ENCODE assay signal across 9 cellular contexts in the genomic region with DNA sequence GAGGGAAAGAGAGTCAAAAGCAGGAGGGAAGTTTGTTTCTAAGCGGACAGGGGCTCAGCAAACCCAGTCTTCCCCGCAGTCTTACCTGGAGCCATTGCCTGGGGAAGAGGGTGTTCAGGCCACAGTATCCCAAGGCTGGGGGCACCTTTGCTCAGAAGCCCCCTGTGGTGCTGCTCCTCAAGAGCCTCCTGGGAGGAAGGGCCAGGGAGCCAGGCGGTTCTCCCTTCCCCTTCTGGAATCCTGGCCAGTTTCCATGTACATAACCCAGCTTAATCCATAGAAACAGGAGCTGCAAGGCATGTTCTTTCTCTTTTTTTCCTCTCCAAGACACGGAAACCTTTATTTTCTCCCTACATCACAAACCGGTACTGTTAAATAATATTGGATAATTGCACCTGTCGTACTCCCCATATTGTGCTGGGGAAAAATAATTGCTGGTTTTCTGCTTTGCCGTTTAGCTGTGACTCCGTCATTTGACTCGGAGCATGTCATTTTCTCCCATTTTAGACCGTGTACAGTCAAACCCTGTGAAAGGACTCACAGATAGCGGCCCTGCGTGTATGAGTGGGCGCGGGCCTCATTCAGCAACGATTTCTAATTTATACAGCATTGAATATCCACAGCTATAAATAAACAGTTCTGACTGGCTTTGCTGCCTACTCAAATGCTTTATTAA.
DNase-seq lines count a peak whose midpoint lies in the region; ATAC-seq and TF ChIP-seq lines count a peak whose summit lies in the region.
"Had no signal": no experiment of that assay in that cellular context is flagged by ENCODE, and none has a peak within 500 bp of the region (broad histone marks: within the 10 kb centered on the region; RNA-seq: fewer than 3 reads in every experiment).

No MANE protein-coding gene starts in this region.

- no peaks in the 10 kb centered on the region for H4K20me1 ChIP-seq in smooth muscle cell (ENCODE audit: low read depth)

- peak overlapping the region; percentile 31 for H3K9ac ChIP-seq in smooth muscle cell (ENCODE audit: low read depth)

- no peaks in the 10 kb centered on the region for H3K27me3 ChIP-seq in smooth muscle cell (ENCODE audit: low read depth)
- no peaks in the 10 kb centered on the region for H3K27me3 ChIP-seq in prostate gland (replicated peaks; ENCODE audit: insufficient read depth)

- no peaks in the 10 kb centered on the region for H3K79me2 ChIP-seq in smooth muscle cell (ENCODE audit: low read depth)

- H3K4me2 ChIP-seq in smooth muscle cell, result peak overlapping the region; percentile 78

- TF ChIP-seq CTCF in coronary artery (IDR thresholded peaks at IDR 0.05) (no peak), smooth muscle cell (IDR thresholded peaks at IDR 0.05; ENCODE audit: borderline replicate concordance, insufficient read depth, poor library complexity, severe bottlenecking) (no peak), prostate gland (IDR thresholded peaks at IDR 0.05) (no peak)

- H3K9me3 ChIP-seq in smooth muscle cell (replicated peaks; ENCODE audit: low read depth) (no peaks in the 10 kb centered on the region), prostate gland (no peaks in the 10 kb centered on the region)

- no peak for TF ChIP-seq POLR2A in prostate gland (IDR thresholded peaks at IDR 0.05)

- H3F3A ChIP-seq in smooth muscle cell (ENCODE audit: low read depth), result no peaks in the 10 kb centered on the region

- H3K36me3 ChIP-seq in smooth muscle cell (ENCODE audit: low read depth) (no peaks in the 10 kb centered on the region), prostate gland (no peaks in the 10 kb centered on the region)

- peak overlapping the region; percentile 46 for H2AFZ ChIP-seq in smooth muscle cell (ENCODE audit: low read depth)

- 55% methylated on average over 15 of the region's 15 CpGs for WGBS in smooth muscle cell (ENCODE audit: low lambda C conversion rate)
- WGBS in prostate gland, result 63% methylated on average over 15 of the region's 15 CpGs

- peak overlapping the region; percentile 29 for H3K4me3 ChIP-seq in coronary artery
- H3K4me3 ChIP-seq in smooth muscle cell, result no peak overlapping the region
- no peak overlapping the region for H3K4me3 ChIP-seq in prostate gland

- H3K27ac ChIP-seq in coronary artery, result peak overlapping the region; percentile 52 to 59
- H3K27ac ChIP-seq in smooth muscle cell (ENCODE audit: low read depth), result peak overlapping the region; percentile 70
- no peak overlapping the region for H3K27ac ChIP-seq in prostate gland

- DNase-seq in NCI-H1417 treated with DMSO at 0.1 percent for 48 hours (lab: John Stamatoyannopoulos, UW) (peak; percentile 44), coronary artery (ENCODE audit: low spot score) (no peak), smooth muscle cell (lab: John Stamatoyannopoulos, UW; ENCODE audit: unreplicated experiment) (no peak), prostate gland (ENCODE audit: low spot score) (no peak), left cardiac atrium (no peak), cardiac septum (ENCODE audit: low spot score) (no peak), HuH-7.5 (ENCODE audit: low spot score) (no peak)
- DNase-seq: NCI-H526 treated with DMSO at 0.1 percent for 48 hours had no signal

- ATAC-seq in GM18502 (IDR thresholded peaks at IDR 0.05; ENCODE audit: poor library complexity, unreplicated experiment) (peak; percentile 8), left cardiac atrium (no peak)

- intact Hi-C loops in prostate gland (cut with DNase I), result no loop called here
- intact Hi-C loops in left cardiac atrium (cut with DNase I), result no loop called here
- intact Hi-C loops in cardiac septum (cut with DNase I), result loop anchor here (5.0 kb wide), 1 partner anchor 101 kb away; no protein-coding TSS in a partner anchor

- H3K4me1 ChIP-seq in smooth muscle cell (ENCODE audit: low read depth), result peaks cover 8% of the 10 kb centered on the region
- no peaks in the 10 kb centered on the region for H3K4me1 ChIP-seq in prostate gland (replicated peaks)

Comparison
In these comparisons a context has a peak if more than half of its experiments do, and no peak if none do; other contexts are left out.
1. H3K27ac ChIP-seq: peak in coronary artery (2 of 2) and smooth muscle cell (single experiment); none in prostate gland (0 of 2).